ENCODE assay signal across 8 cellular contexts in the genomic region with DNA sequence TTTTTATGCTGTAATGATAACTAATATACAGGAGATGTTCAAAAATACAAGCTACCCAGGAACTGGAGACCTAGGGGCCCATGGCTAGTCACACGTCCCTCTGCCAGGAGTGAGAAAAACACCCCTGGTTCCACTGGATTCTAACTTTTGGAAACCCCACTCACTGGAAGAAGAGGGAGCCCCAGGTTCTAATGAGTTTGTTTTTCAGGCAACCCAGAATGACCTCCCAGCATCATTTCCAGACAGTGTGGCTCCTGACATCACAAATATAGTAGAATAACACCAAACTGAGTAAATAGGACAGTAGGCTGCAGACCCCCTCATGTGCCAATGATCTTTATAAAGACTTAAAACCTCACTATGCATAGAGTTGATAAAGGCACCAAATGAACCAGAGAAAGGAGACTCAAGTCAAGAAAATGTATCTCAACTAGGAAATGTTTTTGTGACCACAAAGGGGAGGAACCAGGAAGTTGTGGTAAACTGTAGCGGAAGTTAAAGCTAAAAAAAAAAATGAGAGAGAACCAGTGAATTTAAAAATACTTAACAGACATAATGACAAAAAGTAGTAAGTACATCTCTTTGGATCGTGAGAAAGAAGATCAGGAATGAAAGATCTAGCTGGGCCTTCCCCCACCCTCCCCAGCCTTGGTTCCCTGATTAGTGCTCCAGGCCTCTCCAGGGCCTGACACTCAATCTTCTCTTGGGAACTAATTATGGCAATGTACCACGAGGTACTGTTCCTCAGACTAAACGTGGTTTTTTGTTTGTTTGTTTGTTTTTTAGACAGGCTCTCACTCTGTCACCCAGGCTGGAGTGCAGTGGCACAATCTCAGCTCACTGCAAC. TPM values are rescaled to one million over a fixed set of nuclear protein-coding genes. Genes with fewer than 3 reads are reported as not detected.
A peak's percentile ranks its signal among the peaks of the same experiment; 100 is the strongest.
DNase-seq lines count a peak whose midpoint lies in the region; ATAC-seq and TF ChIP-seq lines count a peak whose summit lies in the region.

No MANE protein-coding gene starts in this region.

- in situ Hi-C loops in G401 (cut with HindIII; ENCODE audit: low sequenced_read_pairs): no loop called here

- ATAC-seq in CD8-positive, alpha-beta T cell: peak; percentile 81

- POLR2A ChIA-PET in CD8-positive, alpha-beta T cell (lab: Charles Lee): interaction anchor here (0.6 to 14.9 kb wide), 11 partner anchors 8 to 106 kb away, joined by 3 to 359 read pairs (median 6); no protein-coding TSS in a partner anchor

- no peaks in the 10 kb centered on the region for H3K9me3 Mint-ChIP-seq in CD8-positive, alpha-beta T cell
- no peaks in the 10 kb centered on the region for H3K9me3 Mint-ChIP-seq in HFFc6
- no peaks in the 10 kb centered on the region for H3K9me3 Mint-ChIP-seq in immature natural killer cell

- no peaks in the 10 kb centered on the region for H3K36me3 Mint-ChIP-seq in CD8-positive, alpha-beta T cell
- H3K36me3 Mint-ChIP-seq in HFFc6 (ENCODE audit: low read depth) (peaks cover 6% of the 10 kb centered on the region; the same call in 1 of the 2 replicates), immature natural killer cell (no peaks in the 10 kb centered on the region)

- H3K27ac ChIP-seq in CD8-positive, alpha-beta T cell (ENCODE audit: low read depth, low read length): no peak overlapping the region

- DNase-seq in CD8-positive, alpha-beta T cell: peak in 1 of 7 experiments; percentile 43
- peak; percentile 36 for DNase-seq in HFFc6
- DNase-seq in SKM-1 treated with dmso at 0.1 percent for 144 hours (lab: John Stamatoyannopoulos, UW; ENCODE audit: unreplicated experiment): peak; percentile 89
- peak; percentile 77 to 81 (median 80) for DNase-seq in immature natural killer cell
- DNase-seq in stimulated activated CD4-positive, alpha-beta T cell treated with anti-CD3 and anti-CD28 coated beads, Interleukin-4, amount 100 ng/mL, for 4 hours: no peak
- DNase-seq in DMS79 treated with DMSO at 0.1 percent for 48 hours (lab: John Stamatoyannopoulos, UW): no peak
- DNase-seq in G401 (ENCODE audit: low spot score): no peak
- no peak for DNase-seq in activated CD4-positive, alpha-beta T cell treated with anti-CD3 and anti-CD28 coated beads, Interleukin-2, amount 50 U/mL, for 4 hours

- H3K9me3 ChIP-seq in CD8-positive, alpha-beta T cell (ENCODE audit: low read length): no peaks in the 10 kb centered on the region

- peak overlapping the region; percentile 82 for H3K27ac Mint-ChIP-seq in CD8-positive, alpha-beta T cell
- H3K27ac Mint-ChIP-seq in HFFc6 (peak overlapping the region; percentile 88), immature natural killer cell (peak overlapping the region; percentile 85 to 95 (median 92))

- no peaks in the 10 kb centered on the region for H3K27me3 Mint-ChIP-seq in CD8-positive, alpha-beta T cell (ENCODE audit: low read depth)
- no peaks in the 10 kb centered on the region for H3K27me3 Mint-ChIP-seq in HFFc6 (ENCODE audit: insufficient read depth)
- peaks cover 6 to 10% (median 8%) of the 10 kb centered on the region in 3 donors for H3K27me3 Mint-ChIP-seq in immature natural killer cell (ENCODE audit: low read depth in 3 of 3)

- H3K4me3 Mint-ChIP-seq in CD8-positive, alpha-beta T cell: peak overlapping the region; percentile 62
- H3K4me3 Mint-ChIP-seq in HFFc6 (peak overlapping the region; percentile 15; the same call in 1 of the 2 replicates), immature natural killer cell (peak overlapping the region; percentile 64 to 86 (median 77))

- H3K27me3 ChIP-seq in CD8-positive, alpha-beta T cell (ENCODE audit: insufficient read depth, low read length): no peaks in the 10 kb centered on the region

- peaks cover 62% of the 10 kb centered on the region for H3K4me1 Mint-ChIP-seq in CD8-positive, alpha-beta T cell (ENCODE audit: low read depth)
- H3K4me1 Mint-ChIP-seq in HFFc6 (ENCODE audit: low read depth) (peaks cover 29% of the 10 kb centered on the region), immature natural killer cell (peaks cover 50 to 58% of the 10 kb centered on the region in 2 donors)

- H3K4me1 ChIP-seq in CD8-positive, alpha-beta T cell (ENCODE audit: insufficient read depth, low read length): peaks cover 68% of the 10 kb centered on the region

- intact Hi-C loops in CD8-positive, alpha-beta T cell (cut with DNase I, micrococcal nuclease): loop anchor here (1.0 to 2.0 kb wide), 2 partner anchors 13 to 14 kb away; no protein-coding TSS in a partner anchor

- H3K36me3 ChIP-seq in CD8-positive, alpha-beta T cell (ENCODE audit: insufficient read depth, low read length): no peaks in the 10 kb centered on the region

- TF ChIP-seq CTCF in CD8-positive, alpha-beta T cell (IDR thresholded peaks at IDR 0.05): no peak
- no peak for TF ChIP-seq CTCF in HFFc6 (IDR thresholded peaks at IDR 0.05)

- peak overlapping the region; percentile 24 for H3K4me3 ChIP-seq in CD8-positive, alpha-beta T cell (ENCODE audit: low read depth, low read length)

- CTCF ChIA-PET in CD8-positive, alpha-beta T cell (lab: Charles Lee): interaction anchor here (0.8 to 5.9 kb wide), 10 partner anchors 8 to 85 kb away, joined by 3 to 47 read pairs (median 14); no protein-coding TSS in a partner anchor

RNA-seq across cellular contexts. Expression of a gene that starts 19.8 kb away (rescaled TPM):
- 1,000 to 10,000 TPM; 1,266 to 1,281 TPM for total RNA-seq in CD8-positive, alpha-beta T cell
- 100 to 1,000 TPM; 122 to 131 (median 126) TPM for total RNA-seq in HFFc6 (2021; fragmentation: NEBNext Ultra II Directional; extraction: Animal tissue kit (Norgen Biotek cat#: 25700))
- polyA plus RNA-seq in immature natural killer cell: 1,000 to 10,000 TPM; 2,819 to 4,179 (median 3,086) TPM
- total RNA-seq in G401 (2014; rRNA removed; shearing (Covaris generic)): 116 and 118 TPM in 2 replicates

RNA-seq across cellular contexts. Expression of a gene that starts 47.2 kb away (rescaled TPM):
- total RNA-seq in CD8-positive, alpha-beta T cell: 100 to 1,000 TPM; 148 to 159 TPM
- 10 to 100 TPM; 56.9 to 65.6 (median 61.9) TPM for total RNA-seq in HFFc6 (2021; fragmentation: NEBNext Ultra II Directional; extraction: Animal tissue kit (Norgen Biotek cat#: 25700))
- 10 to 100 TPM; 32.6 to 38.6 (median 35.0) TPM for polyA plus RNA-seq in immature natural killer cell
- 102 and 129 TPM in 2 replicates for total RNA-seq in G401 (2014; rRNA removed; shearing (Covaris generic))

RNA-seq across cellular contexts. Expression of a gene that starts 48.0 kb away (rescaled TPM):
- total RNA-seq in CD8-positive, alpha-beta T cell: 10 to 100 TPM; 11.3 to 13.3 TPM
- total RNA-seq in HFFc6 (2021; fragmentation: NEBNext Ultra II Directional; extraction: Animal tissue kit (Norgen Biotek cat#: 25700)): 10 to 100 TPM in 5 of 6 experiments, 1 to 10 TPM in 1; 9.8 to 14.0 (median 12.3) TPM
- 1 to 10 TPM; 1.0 to 9.0 (median 3.6) TPM for polyA plus RNA-seq in immature natural killer cell
- total RNA-seq in G401 (2014; rRNA removed; shearing (Covaris generic)): 3.4 and 5.9 TPM in 2 replicates

Comparison
In these comparisons a context has a peak if more than half of its experiments do, and no peak if none do; other contexts are left out.
1. DNase-seq: peak in HFFc6 (single experiment), SKM-1 treated with dmso at 0.1 percent for 144 hours (single experiment) and immature natural killer cell (3 of 3); none in stimulated activated CD4-positive, alpha-beta T cell treated with anti-CD3 and anti-CD28 coated beads, Interleukin-4, amount 100 ng/mL, for 4 hours (0 of 2), DMS79 treated with DMSO at 0.1 percent for 48 hours (single experiment), G401 (single experiment) and activated CD4-positive, alpha-beta T cell treated with anti-CD3 and anti-CD28 coated beads, Interleukin-2, amount 50 U/mL, for 4 hours (0 of 2).
2. H3K4me3 Mint-ChIP-seq: peak in every context shown above with its lines; median percentile 77 in immature natural killer cell; 62 in CD8-positive, alpha-beta T cell; 15 in HFFc6.
3. RNA of a gene that starts 19.8 kb away (total RNA-seq): 1,266 to 1,281 TPM in CD8-positive, alpha-beta T cell; 122 to 131 TPM in HFFc6 and 116 to 118 TPM in G401; every median in the first group is over 4 times any median in the second.
4. Peak in every context shown above with its lines, with median percentiles within 50 percentile points of each other: H3K27ac Mint-ChIP-seq.